ENCODE assay signal across 21 cellular contexts in the genomic region with DNA sequence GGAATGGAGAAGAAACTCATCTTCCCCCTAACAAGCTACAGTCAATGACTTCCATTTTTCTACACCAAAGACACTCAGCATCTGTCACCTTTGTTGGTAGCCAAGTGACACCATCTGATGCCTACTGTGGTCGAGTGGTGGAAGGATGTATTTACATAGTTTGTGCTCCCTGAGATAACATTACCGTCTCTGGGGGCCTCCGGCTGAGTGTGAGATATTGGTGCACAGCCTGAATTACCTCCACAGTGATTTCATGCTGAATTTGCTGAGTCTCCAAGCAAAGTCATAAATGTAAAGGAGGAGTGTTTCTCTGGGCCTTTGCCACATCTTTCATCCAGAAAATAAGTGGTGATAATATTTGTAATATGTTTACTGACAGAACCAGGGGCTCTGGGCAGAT.
"Had no signal": no experiment of that assay in that cellular context is flagged by ENCODE, and none has a peak within 500 bp of the region (broad histone marks: within the 10 kb centered on the region; RNA-seq: fewer than 3 reads in every experiment).

No MANE protein-coding gene starts in this region.

- H3K27ac Mint-ChIP-seq: activated naive CD8-positive, alpha-beta T cell treated with anti-CD3 and anti-CD28 coated beads, Interleukin-2, amount 10 ng/mL, durations not matched to agents 7 days and 5 days; immature natural killer cell; memory B cell; naive thymus-derived CD4-positive, alpha-beta T cell; stimulated activated naive CD8-positive, alpha-beta T cell treated with anti-CD3 and anti-CD28 coated beads, Interleukin-15, Interleukin-2, amounts not matched to agents 100 ng/mL and 50 ng/mL, for 24 hours had no signal

- H3K27ac ChIP-seq: cardiac muscle cell, esophagus squamous epithelium, neutrophil, parathyroid adenoma, right lobe of liver, transverse colon, WERI-Rb-1 had no signal

- H3K4me3 ChIP-seq: cardiac muscle cell, esophagus squamous epithelium, right lobe of liver, transverse colon had no signal

- H3K9me3 Mint-ChIP-seq: stimulated activated naive CD8-positive, alpha-beta T cell treated with anti-CD3 and anti-CD28 coated beads, Interleukin-15, Interleukin-2, amounts not matched to agents 100 ng/mL and 50 ng/mL, for 24 hours had no signal

- H3K36me3 ChIP-seq: cardiac muscle cell, esophagus squamous epithelium, neutrophil, right lobe of liver, transverse colon, WERI-Rb-1 had no signal

- H3K4me3 Mint-ChIP-seq: activated naive CD8-positive, alpha-beta T cell treated with anti-CD3 and anti-CD28 coated beads, Interleukin-2, amount 10 ng/mL, durations not matched to agents 7 days and 5 days; immature natural killer cell; memory B cell; naive thymus-derived CD4-positive, alpha-beta T cell; stimulated activated naive CD8-positive, alpha-beta T cell treated with anti-CD3 and anti-CD28 coated beads, Interleukin-15, Interleukin-2, amounts not matched to agents 100 ng/mL and 50 ng/mL, for 24 hours had no signal

- H3K4me1 Mint-ChIP-seq: activated naive CD8-positive, alpha-beta T cell treated with anti-CD3 and anti-CD28 coated beads, Interleukin-2, amount 10 ng/mL, durations not matched to agents 7 days and 5 days; immature natural killer cell; memory B cell had no signal

- H3K27me3 ChIP-seq: cardiac muscle cell, neutrophil, right lobe of liver, transverse colon had no signal

- DNase-seq: activated CD4-positive, alpha-beta T cell treated with anti-CD3 and anti-CD28 coated beads for 1 hour; activated CD8-positive, alpha-beta memory T cell treated with anti-CD3 and anti-CD28 coated beads for 24 hours; activated naive CD8-positive, alpha-beta T cell treated with anti-CD3 and anti-CD28 coated beads, Interleukin-2, amount 10 ng/mL, durations not matched to agents 7 days and 5 days; amygdala; dermis blood vessel endothelial cell; effector memory CD4-positive, alpha-beta T cell; esophagus squamous epithelium; immature natural killer cell; left ventricle myocardium superior; naive thymus-derived CD4-positive, alpha-beta T cell; small intestine; stimulated activated CD4-positive, alpha-beta T cell treated with anti-CD3 and anti-CD28 coated beads, Interleukin-15, amount 100 ng/mL, for 24 hours; stimulated activated CD4-positive, alpha-beta T cell treated with anti-CD3 and anti-CD28 coated beads, Interleukin-2, amount 100 ng/mL, for 48 hours; transverse colon had no signal

- H3K9me3 ChIP-seq: esophagus squamous epithelium, neutrophil, right lobe of liver, transverse colon had no signal

- ATAC-seq: left ventricle myocardium superior; naive thymus-derived CD4-positive, alpha-beta T cell; right lobe of liver had no signal

- H3K36me3 Mint-ChIP-seq: activated naive CD8-positive, alpha-beta T cell treated with anti-CD3 and anti-CD28 coated beads, Interleukin-2, amount 10 ng/mL, durations not matched to agents 7 days and 5 days; immature natural killer cell; memory B cell had no signal

- H3K4me1 ChIP-seq: parathyroid adenoma, right lobe of liver, transverse colon had no signal

- H3K9ac ChIP-seq: parathyroid adenoma had no signal

- H3K27me3 Mint-ChIP-seq: activated naive CD8-positive, alpha-beta T cell treated with anti-CD3 and anti-CD28 coated beads, Interleukin-2, amount 10 ng/mL, durations not matched to agents 7 days and 5 days; stimulated activated naive CD8-positive, alpha-beta T cell treated with anti-CD3 and anti-CD28 coated beads, Interleukin-15, Interleukin-2, amounts not matched to agents 100 ng/mL and 50 ng/mL, for 24 hours had no signal
